ENCODE assay signal across 8 cellular contexts in the genomic region with DNA sequence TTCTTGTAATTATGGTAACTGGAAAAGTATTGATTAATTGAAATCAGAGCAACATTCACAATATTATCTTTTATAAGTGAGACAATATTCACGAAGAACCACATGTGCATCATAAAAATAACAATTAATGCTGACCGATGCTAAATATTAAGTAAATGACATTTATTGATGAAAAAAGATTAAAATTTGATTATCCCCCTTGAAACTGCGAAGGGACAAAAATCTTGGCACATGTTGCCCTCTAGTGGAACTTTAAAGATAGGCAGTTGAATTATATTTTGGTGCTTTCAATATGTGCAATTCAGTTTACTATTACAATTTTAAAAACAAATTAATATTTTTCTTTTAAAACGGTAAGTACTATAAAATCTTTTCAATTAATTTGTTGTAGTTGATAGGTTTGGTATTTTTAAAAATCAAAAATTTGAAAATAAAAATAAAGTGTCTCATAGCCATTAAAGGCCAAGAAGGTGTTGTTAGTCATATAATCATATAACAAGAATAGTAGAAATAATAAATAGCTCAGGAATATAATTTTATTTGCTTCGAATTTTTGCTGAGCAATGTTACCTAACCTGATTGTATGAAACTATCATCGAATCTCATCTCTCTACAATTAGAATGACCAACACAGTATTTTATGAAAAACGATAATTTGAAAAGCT.
DNase-seq lines count a peak whose midpoint lies in the region; ATAC-seq and TF ChIP-seq lines count a peak whose summit lies in the region.

No MANE protein-coding gene starts in this region.

- peaks cover 6% of the 10 kb centered on the region for H3K9me3 Mint-ChIP-seq in activated T-helper 1 cell treated with anti-CD3 and anti-CD28 coated beads, Interleukin-12 subunit alpha, Interleukin-12 subunit beta, Interleukin-2, Interleukin-4 antibody, amounts not matched to agents 30 ng/mL and 10 ng/mL and 1 ng/mL, durations not matched to agents 14 hours and 24 hours and 36 hours

- intact Hi-C loops in sigmoid colon (cut with DNase I), result loop anchor here (5.0 to 10.0 kb wide), 3 partner anchors 130 to 835 kb away; no protein-coding TSS in a partner anchor
- intact Hi-C loops in activated T-helper 1 cell treated with anti-CD3 and anti-CD28 coated beads, Interleukin-12 subunit alpha, Interleukin-12 subunit beta, Interleukin-2, Interleukin-4 antibody, amounts not matched to agents 30 ng/mL and 10 ng/mL and 1 ng/mL, durations not matched to agents 14 hours and 24 hours and 36 hours (cut with micrococcal nuclease), result loop anchor here (5.0 kb wide), 1 partner anchor 840 kb away; no protein-coding TSS in a partner anchor

- H3K4me1 Mint-ChIP-seq in activated T-helper 1 cell treated with anti-CD3 and anti-CD28 coated beads, Interleukin-12 subunit alpha, Interleukin-12 subunit beta, Interleukin-2, Interleukin-4 antibody, amounts not matched to agents 30 ng/mL and 10 ng/mL and 1 ng/mL, durations not matched to agents 14 hours and 24 hours and 36 hours (ENCODE audit: low read depth), result no peaks in the 10 kb centered on the region

- H3K27me3 Mint-ChIP-seq in activated T-helper 1 cell treated with anti-CD3 and anti-CD28 coated beads, Interleukin-12 subunit alpha, Interleukin-12 subunit beta, Interleukin-2, Interleukin-4 antibody, amounts not matched to agents 30 ng/mL and 10 ng/mL and 1 ng/mL, durations not matched to agents 14 hours and 24 hours and 36 hours (ENCODE audit: insufficient read depth), result no peaks in the 10 kb centered on the region

- H3K27me3 ChIP-seq in sigmoid colon, result no peaks in the 10 kb centered on the region

- no peaks in the 10 kb centered on the region for H3K4me1 ChIP-seq in sigmoid colon

- TF ChIP-seq CTCF in sigmoid colon (IDR thresholded peaks at IDR 0.05), result peak; percentile 14 to 72 (median 42)

- no peak overlapping the region for H3K4me3 ChIP-seq in sigmoid colon

- H3K36me3 ChIP-seq in sigmoid colon, result no peaks in the 10 kb centered on the region

- TF ChIP-seq EP300 in sigmoid colon (IDR thresholded peaks at IDR 0.05), result no peak

- DNase-seq in NCI-H2171 treated with DMSO at 0.1 percent for 48 hours (lab: John Stamatoyannopoulos, UW) (peak; percentile 36), NCI-H2171 (lab: John Stamatoyannopoulos, UW) (no peak), MV-4-11 (lab: John Stamatoyannopoulos, UW) (peak; percentile 4), dermis blood vessel endothelial cell (peak; percentile 37), sigmoid colon (no peak), NCI-H187 (lab: John Stamatoyannopoulos, UW) (no peak)
- DNase-seq in activated T-helper 1 cell treated with anti-CD3 and anti-CD28 coated beads, Interleukin-12 subunit alpha, Interleukin-12 subunit beta, Interleukin-2, Interleukin-4 antibody, amounts not matched to agents 30 ng/mL and 10 ng/mL and 1 ng/mL, durations not matched to agents 14 hours and 24 hours and 36 hours (ENCODE audit: low spot score), result no peak

- no peaks in the 10 kb centered on the region for H3K9me3 ChIP-seq in sigmoid colon

- no peak for TF ChIP-seq POLR2A in sigmoid colon (IDR thresholded peaks at IDR 0.05)

- WGBS in sigmoid colon, 2 donors, result 28 to 32% methylated on average over 7 of the region's 7 CpGs

- H3K27ac Mint-ChIP-seq in activated T-helper 1 cell treated with anti-CD3 and anti-CD28 coated beads, Interleukin-12 subunit alpha, Interleukin-12 subunit beta, Interleukin-2, Interleukin-4 antibody, amounts not matched to agents 30 ng/mL and 10 ng/mL and 1 ng/mL, durations not matched to agents 14 hours and 24 hours and 36 hours, result no peak overlapping the region

- no peak overlapping the region for H3K4me3 Mint-ChIP-seq in activated T-helper 1 cell treated with anti-CD3 and anti-CD28 coated beads, Interleukin-12 subunit alpha, Interleukin-12 subunit beta, Interleukin-2, Interleukin-4 antibody, amounts not matched to agents 30 ng/mL and 10 ng/mL and 1 ng/mL, durations not matched to agents 14 hours and 24 hours and 36 hours

- ATAC-seq in HG03196 (IDR thresholded peaks at IDR 0.05; ENCODE audit: unreplicated experiment), result no peak

- no peaks in the 10 kb centered on the region for H3K36me3 Mint-ChIP-seq in activated T-helper 1 cell treated with anti-CD3 and anti-CD28 coated beads, Interleukin-12 subunit alpha, Interleukin-12 subunit beta, Interleukin-2, Interleukin-4 antibody, amounts not matched to agents 30 ng/mL and 10 ng/mL and 1 ng/mL, durations not matched to agents 14 hours and 24 hours and 36 hours (ENCODE audit: low read depth)

- no peak overlapping the region for H3K27ac ChIP-seq in sigmoid colon

Comparison
In these comparisons a context has a peak if more than half of its experiments do, and no peak if none do; other contexts are left out.
1. DNase-seq: peak in NCI-H2171 treated with DMSO at 0.1 percent for 48 hours (single experiment), MV-4-11 (single experiment) and dermis blood vessel endothelial cell (single experiment); none in NCI-H2171 (single experiment), sigmoid colon (single experiment), activated T-helper 1 cell treated with anti-CD3 and anti-CD28 coated beads, Interleukin-12 subunit alpha, Interleukin-12 subunit beta, Interleukin-2, Interleukin-4 antibody, amounts not matched to agents 30 ng/mL and 10 ng/mL and 1 ng/mL, durations not matched to agents 14 hours and 24 hours and 36 hours (single experiment) and NCI-H187 (0 of 2).